ENCODE assay signal across 19 cellular contexts in the genomic region with DNA sequence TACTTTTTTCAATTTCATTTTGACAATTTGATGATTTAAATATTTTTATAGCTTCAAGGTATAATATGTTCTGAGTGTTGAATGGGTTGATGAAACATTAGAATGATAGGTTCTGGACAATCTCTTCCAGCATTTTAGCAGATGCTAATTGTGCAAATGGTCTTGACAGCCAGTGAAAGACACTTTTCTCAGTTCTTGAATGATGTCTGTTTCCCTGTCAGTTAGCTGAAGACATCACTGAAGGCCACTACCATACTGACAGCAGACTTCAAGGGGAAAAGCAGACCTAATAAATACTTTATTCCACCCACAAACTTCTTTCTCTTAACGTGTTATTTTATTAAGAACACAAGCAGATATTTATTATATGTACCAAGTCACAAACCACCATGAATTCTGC.
"Had no signal": no experiment of that assay in that cellular context is flagged by ENCODE, and none has a peak within 500 bp of the region (broad histone marks: within the 10 kb centered on the region; RNA-seq: fewer than 3 reads in every experiment).

No MANE protein-coding gene starts in this region.

- H2AFZ ChIP-seq: PC-9 had no signal

- H3K9me3 ChIP-seq: MG63, Peyer's patch, SJSA1 had no signal

- H3K4me2 ChIP-seq: PC-9 had no signal

- DNase-seq: Karpas-422, KBM-7, MG63, NCI-H1092 treated with DMSO at 0.1 percent for 48 hours, NCI-H1436, NCI-H187, NCI-H2029, NCI-H2081 treated with DMSO at 0.1 percent for 48 hours, NCI-H2171, NCI-H524, NCI-H526 treated with DMSO at 0.1 percent for 48 hours, NCI-H748 treated with DMSO at 0.1 percent for 48 hours, PC-9, Peyer's patch, SIG-M5, T-helper 2 cell had no signal

- H3K4me1 ChIP-seq: Peyer's patch, SJSA1 had no signal

- H3K27me3 ChIP-seq: MG63, Peyer's patch, SJSA1 had no signal

- H3K4me3 ChIP-seq: MG63, PC-9, Peyer's patch, SJSA1, SK-N-MC had no signal

- H3K36me3 ChIP-seq: MG63, Peyer's patch, SJSA1 had no signal

- H3K27ac ChIP-seq: HL-60, PC-9, Peyer's patch, SJSA1, SK-N-MC had no signal
